12 cellular contexts compared by ENCODE assay signal in the genomic region with DNA sequence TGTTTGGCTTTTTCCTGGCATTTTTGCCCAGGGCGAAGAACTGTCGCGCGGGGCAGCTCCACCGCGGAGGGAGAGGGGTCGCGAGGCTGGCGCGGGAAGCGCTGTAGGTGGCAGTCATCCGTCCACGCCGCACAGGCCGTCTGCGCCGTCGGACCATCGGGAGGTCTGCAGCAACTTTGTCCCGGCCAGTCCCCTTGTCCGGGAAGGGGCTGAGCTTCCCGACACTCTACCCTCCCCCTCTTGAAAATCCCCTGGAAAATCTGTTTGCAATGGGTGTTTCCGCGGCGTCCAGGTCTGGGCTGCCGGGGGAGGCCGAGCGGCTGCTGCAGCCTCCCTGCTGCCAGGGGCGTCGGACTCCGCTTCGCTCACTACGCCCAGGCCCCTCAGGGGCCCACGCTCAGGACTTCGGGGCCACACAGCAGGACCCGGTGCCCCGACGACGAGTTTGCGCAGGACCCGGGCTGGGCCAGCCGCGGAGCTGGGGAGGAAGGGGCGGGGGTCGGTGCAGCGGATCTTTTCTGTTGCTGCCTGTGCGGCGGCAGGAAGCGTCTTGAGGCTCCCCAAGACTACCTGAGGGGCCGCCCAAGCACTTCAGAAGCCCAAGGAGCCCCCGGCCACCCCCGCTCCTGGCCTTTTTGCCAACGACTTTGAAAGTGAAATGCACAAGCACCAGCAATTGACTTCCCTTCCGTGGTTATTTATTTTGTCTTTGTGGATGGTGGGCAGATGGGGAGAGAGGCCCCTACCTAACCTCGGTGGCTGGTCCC. TPM values are rescaled to one million over a fixed set of nuclear protein-coding genes. Genes with fewer than 3 reads are reported as not detected.
DNase-seq lines count a peak whose midpoint lies in the region; ATAC-seq lines count a peak whose summit lies in the region.
"Had no signal": no experiment of that assay in that cellular context is flagged by ENCODE, and none has a peak within 500 bp of the region (broad histone marks: within the 10 kb centered on the region; RNA-seq: fewer than 3 reads in every experiment).

No MANE protein-coding gene starts in this region.

- no peak overlapping the region for H3K27ac Mint-ChIP-seq in activated CD4-positive, alpha-beta memory T cell treated with anti-CD3 and anti-CD28 coated beads for 36 hours
- peak overlapping the region in 3 of 6 donors; percentile 45 to 64 (median 61) for H3K27ac Mint-ChIP-seq in immature natural killer cell

- H3K36me3 ChIP-seq in thymus (ENCODE audit: control insufficient read depth, insufficient read depth) = no peaks in the 10 kb centered on the region
- H3K36me3 ChIP-seq: esophagus squamous epithelium had no signal

- H3K9me3 ChIP-seq in thymus (ENCODE audit: control insufficient read depth) = no peaks in the 10 kb centered on the region
- H3K9me3 ChIP-seq: esophagus squamous epithelium had no signal

- peaks cover 68% of the 10 kb centered on the region for H3K27me3 ChIP-seq in thymus (ENCODE audit: control insufficient read depth, insufficient read depth)

- CTCF ChIA-PET in activated CD4-positive, alpha-beta memory T cell treated with anti-CD3 and anti-CD28 coated beads for 36 hours (lab: Charles Lee) = interaction anchor here (0.6 to 4.8 kb wide), 16 partner anchors 9 to 260 kb away, joined by 3 to 49 read pairs (median 5); partner anchors contain the start of genes CBX8 and GAA

- peak; percentile 22 for DNase-seq in activated naive CD4-positive, alpha-beta T cell treated with Interleukin-2 at 50 U/mL for 16 hours
- DNase-seq in activated naive CD4-positive, alpha-beta T cell treated with anti-CD3 and anti-CD28 coated beads, Interleukin-2, amount 50 U/mL, for 16 hours = no peak
- DNase-seq in activated CD4-positive, alpha-beta memory T cell treated with anti-CD3 and anti-CD28 coated beads for 36 hours = peak; percentile 33
- DNase-seq in immature natural killer cell (no peak), 8988T (no peak)
- DNase-seq: esophagus squamous epithelium, NCI-H1092 had no signal

- ATAC-seq in GM21528 (IDR thresholded peaks at IDR 0.05; ENCODE audit: low FRiP score, unreplicated experiment) = no peak
- no peak for ATAC-seq in HG02981 (IDR thresholded peaks at IDR 0.05; ENCODE audit: unreplicated experiment)
- ATAC-seq: left cardiac atrium had no signal

- 4% methylated on average over 55 of the region's 55 CpGs for WGBS in thymus

- peaks cover 46% of the 10 kb centered on the region for H3K4me1 ChIP-seq in thymus (ENCODE audit: control insufficient read depth, insufficient read depth, low read length)

- H3K4me1 Mint-ChIP-seq in activated CD4-positive, alpha-beta memory T cell treated with anti-CD3 and anti-CD28 coated beads for 36 hours (ENCODE audit: low read depth) = peaks cover 41% of the 10 kb centered on the region
- peaks cover 42 to 46% of the 10 kb centered on the region in 2 donors for H3K4me1 Mint-ChIP-seq in immature natural killer cell

- no peaks in the 10 kb centered on the region for H3K9me3 Mint-ChIP-seq in activated CD4-positive, alpha-beta memory T cell treated with anti-CD3 and anti-CD28 coated beads for 36 hours
- H3K9me3 Mint-ChIP-seq in immature natural killer cell = no peaks in the 10 kb centered on the region

- intact Hi-C loops in activated CD4-positive, alpha-beta memory T cell treated with anti-CD3 and anti-CD28 coated beads for 36 hours (cut with micrococcal nuclease) = loop anchor here (10.0 kb wide), 1 partner anchor 83 kb away; no protein-coding TSS in a partner anchor

- POLR2A ChIA-PET in activated CD4-positive, alpha-beta memory T cell treated with anti-CD3 and anti-CD28 coated beads for 36 hours (lab: Charles Lee) = interaction anchor here (1.1 to 3.2 kb wide), 3 partner anchors 29 to 150 kb away, joined by 3 to 19 read pairs (median 3); no protein-coding TSS in a partner anchor

- H3K27ac ChIP-seq in thymus (ENCODE audit: low read depth) = peak overlapping the region; percentile 66
- H3K27ac ChIP-seq: GM23248 had no signal

- H3K4me3 Mint-ChIP-seq in activated CD4-positive, alpha-beta memory T cell treated with anti-CD3 and anti-CD28 coated beads for 36 hours = peak overlapping the region; percentile 50
- H3K4me3 Mint-ChIP-seq in immature natural killer cell = peak overlapping the region; percentile 61 to 77 (median 66)

- H3K27me3 Mint-ChIP-seq in activated CD4-positive, alpha-beta memory T cell treated with anti-CD3 and anti-CD28 coated beads for 36 hours = peaks cover 38% of the 10 kb centered on the region
- H3K27me3 Mint-ChIP-seq in immature natural killer cell (ENCODE audit: low read depth in 3 of 3) = peaks cover 46 to 59% (median 47%) of the 10 kb centered on the region in 3 donors

- no peaks in the 10 kb centered on the region for H3K36me3 Mint-ChIP-seq in activated CD4-positive, alpha-beta memory T cell treated with anti-CD3 and anti-CD28 coated beads for 36 hours
- no peaks in the 10 kb centered on the region for H3K36me3 Mint-ChIP-seq in immature natural killer cell

- peak overlapping the region; percentile 19 for H3K4me3 ChIP-seq in thymus (ENCODE audit: low read length)

RNA-seq across cellular contexts. Expression of gene CBX4, which starts 2.3 kb away (rescaled TPM):
- total RNA-seq in activated CD4-positive, alpha-beta memory T cell treated with anti-CD3 and anti-CD28 coated beads for 36 hours = 10 to 100 TPM; 14.0 to 14.2 TPM
- polyA plus RNA-seq in immature natural killer cell (1 to 10 TPM; 3.0 to 6.7 (median 4.9) TPM), thymus (32.1 TPM)

RNA-seq across cellular contexts. Expression of gene CBX8, which starts 44.7 kb away (rescaled TPM):
- total RNA-seq in activated CD4-positive, alpha-beta memory T cell treated with anti-CD3 and anti-CD28 coated beads for 36 hours = 1 to 10 TPM; 4.5 to 4.6 TPM
- polyA plus RNA-seq in immature natural killer cell = 1 to 10 TPM in 2 of 3 donors, not detected in 1; 1.4 to 2.5 TPM
- polyA plus RNA-seq in thymus = 12.8 TPM

Comparison
In these comparisons a context has a peak if more than half of its experiments do, and no peak if none do; other contexts are left out.
1. DNase-seq: peak in activated naive CD4-positive, alpha-beta T cell treated with Interleukin-2 at 50 U/mL for 16 hours (single experiment) and activated CD4-positive, alpha-beta memory T cell treated with anti-CD3 and anti-CD28 coated beads for 36 hours (single experiment); none in activated naive CD4-positive, alpha-beta T cell treated with anti-CD3 and anti-CD28 coated beads, Interleukin-2, amount 50 U/mL, for 16 hours (single experiment), immature natural killer cell (0 of 3) and 8988T (single experiment).